ENCODE assay signal across 9 cellular contexts in the genomic region with DNA sequence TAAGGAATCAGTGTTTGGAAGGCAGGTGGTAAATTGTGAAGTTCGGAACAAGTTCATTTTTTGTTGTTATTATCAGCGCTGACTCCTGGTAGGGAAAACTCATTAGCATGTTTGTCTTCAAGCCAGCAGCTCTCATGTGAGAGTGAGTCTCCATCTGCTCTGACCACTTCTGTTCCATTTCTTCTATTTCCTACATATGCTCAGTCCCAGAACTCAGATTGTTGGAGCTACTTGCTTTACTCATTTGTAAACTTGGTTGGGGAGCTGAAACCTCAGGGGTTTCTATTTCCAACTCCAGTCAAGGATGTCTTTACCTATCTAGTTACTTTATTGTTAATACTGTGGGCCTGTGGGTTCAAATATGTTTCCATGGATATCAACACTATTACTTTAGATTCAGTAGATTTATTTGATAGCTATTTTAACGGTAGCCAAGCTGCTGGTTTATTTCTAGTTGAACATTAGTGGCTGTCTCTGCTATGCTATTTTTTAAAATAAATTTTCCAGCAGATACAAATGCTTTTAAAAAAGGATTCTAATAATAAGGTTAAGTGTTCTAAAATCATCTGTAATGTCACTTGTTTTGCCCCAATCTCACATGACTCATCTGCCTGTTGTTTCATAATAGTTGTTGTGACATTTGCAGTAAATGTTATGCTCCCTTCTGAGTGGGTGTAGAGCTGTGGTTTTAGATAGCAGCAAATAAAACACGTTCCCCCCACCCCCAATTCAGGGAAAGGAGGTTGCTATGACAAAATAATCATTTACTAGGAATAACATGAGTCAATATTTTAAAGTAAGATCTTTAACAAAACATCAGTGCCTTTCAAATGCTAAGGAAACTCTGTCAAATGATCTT.
DNase-seq lines count a peak whose midpoint lies in the region; ATAC-seq and TF ChIP-seq lines count a peak whose summit lies in the region.
"Had no signal": no experiment of that assay in that cellular context is flagged by ENCODE, and none has a peak within 500 bp of the region (broad histone marks: within the 10 kb centered on the region; RNA-seq: fewer than 3 reads in every experiment).

No MANE protein-coding gene starts in this region.

- no peak overlapping the region for H2BK120ac ChIP-seq in mesendoderm (ENCODE audit: low read depth, low read length)

- peaks cover 18% of the 10 kb centered on the region for H3K4me1 Mint-ChIP-seq in activated naive CD8-positive, alpha-beta T cell treated with anti-CD3 and anti-CD28 coated beads, Interleukin-2, amount 50 U/mL, for 24 hours

- no peak overlapping the region for H3K9ac ChIP-seq in mesendoderm (ENCODE audit: low read length)

- ATAC-seq in Right ventricle myocardium superior (ENCODE audit: poor library complexity) (peak; percentile 58), upper lobe of right lung (peak; percentile 78), HG03460 (IDR thresholded peaks at IDR 0.05; ENCODE audit: unreplicated experiment) (no peak)
- ATAC-seq in activated naive CD8-positive, alpha-beta T cell treated with anti-CD3 and anti-CD28 coated beads, Interleukin-2, amount 50 U/mL, for 24 hours = peak; percentile 67

- H3K4ac ChIP-seq in mesendoderm (ENCODE audit: low read depth, low read length) = no peak overlapping the region

- no peak overlapping the region for H3K23ac ChIP-seq in mesendoderm (ENCODE audit: low read length)

- H3K4me2 ChIP-seq in mesendoderm (ENCODE audit: low read length) = no peak overlapping the region

- no peaks in the 10 kb centered on the region for H3K9me3 Mint-ChIP-seq in activated naive CD8-positive, alpha-beta T cell treated with anti-CD3 and anti-CD28 coated beads, Interleukin-2, amount 50 U/mL, for 24 hours

- no peak overlapping the region for H3K4me3 Mint-ChIP-seq in activated naive CD8-positive, alpha-beta T cell treated with anti-CD3 and anti-CD28 coated beads, Interleukin-2, amount 50 U/mL, for 24 hours

- no peak overlapping the region for H2BK5ac ChIP-seq in mesendoderm (ENCODE audit: low read length)

- no peaks in the 10 kb centered on the region for H3K9me3 ChIP-seq in right atrium auricular region
- no peaks in the 10 kb centered on the region for H3K9me3 ChIP-seq in upper lobe of right lung

- H3K27ac ChIP-seq in right atrium auricular region (peak overlapping the region in 1 of 2 donors; percentile 26), upper lobe of right lung (peak overlapping the region; percentile 61), mesendoderm (ENCODE audit: low read depth, low read length) (no peak overlapping the region)

- H3K4me1 ChIP-seq in right atrium auricular region (peaks cover 0 to 20% of the 10 kb centered on the region in 2 donors), upper lobe of right lung (no peaks in the 10 kb centered on the region), mesendoderm (ENCODE audit: control insufficient read depth, low read depth, low read length) (no peaks in the 10 kb centered on the region)

- H3K27me3 Mint-ChIP-seq in activated naive CD8-positive, alpha-beta T cell treated with anti-CD3 and anti-CD28 coated beads, Interleukin-2, amount 50 U/mL, for 24 hours = no peaks in the 10 kb centered on the region

- no peak overlapping the region for H4K5ac ChIP-seq in mesendoderm (ENCODE audit: low read length)

- no peak for TF ChIP-seq CTCF in right atrium auricular region (IDR thresholded peaks at IDR 0.05)
- no peak for TF ChIP-seq CTCF in upper lobe of right lung (IDR thresholded peaks at IDR 0.05)

- no peak for DNase-seq in Right ventricle myocardium superior
- DNase-seq in right atrium auricular region (ENCODE audit: low spot score) = no peak
- DNase-seq in activated naive CD8-positive, alpha-beta T cell treated with anti-CD3 and anti-CD28 coated beads, Interleukin-2, amount 50 U/mL, for 24 hours = peak; percentile 8
- DNase-seq in kidney glomerular epithelial cell (lab: John Stamatoyannopoulos, UW) = peak; percentile 35
- DNase-seq in upper lobe of right lung = no peak
- DNase-seq in NCI-H1092 treated with DMSO at 0.1 percent for 48 hours (lab: John Stamatoyannopoulos, UW) = no peak
- no peak for DNase-seq in mesendoderm
- DNase-seq: NCI-H2107 had no signal

- H2BK15ac ChIP-seq in mesendoderm (replicated peaks; ENCODE audit: low read depth) = no peak overlapping the region

- no peaks in the 10 kb centered on the region for H3K79me2 ChIP-seq in mesendoderm (ENCODE audit: control insufficient read depth, insufficient read depth, low read length)

- H3K56ac ChIP-seq in mesendoderm (ENCODE audit: low read length) = no peak overlapping the region

- H3K79me1 ChIP-seq in mesendoderm (ENCODE audit: low read length) = no peaks in the 10 kb centered on the region

- H3K4me3 ChIP-seq in right atrium auricular region (no peak overlapping the region), upper lobe of right lung (no peak overlapping the region), mesendoderm (ENCODE audit: low read length) (no peak overlapping the region)

- H3K27ac Mint-ChIP-seq in activated naive CD8-positive, alpha-beta T cell treated with anti-CD3 and anti-CD28 coated beads, Interleukin-2, amount 50 U/mL, for 24 hours = peak overlapping the region; percentile 65

- no peaks in the 10 kb centered on the region for H3K27me3 ChIP-seq in right atrium auricular region
- H3K27me3 ChIP-seq in upper lobe of right lung = no peaks in the 10 kb centered on the region
- no peaks in the 10 kb centered on the region for H3K27me3 ChIP-seq in mesendoderm (ENCODE audit: insufficient read depth, low read length, poor library complexity)

- intact Hi-C loops in Right ventricle myocardium superior (cut with DNase I) (no loop called here), upper lobe of right lung (cut with DNase I) (no loop called here)

- H3K36me3 Mint-ChIP-seq in activated naive CD8-positive, alpha-beta T cell treated with anti-CD3 and anti-CD28 coated beads, Interleukin-2, amount 50 U/mL, for 24 hours (ENCODE audit: low read depth) = no peaks in the 10 kb centered on the region

- no peak overlapping the region for H2AK5ac ChIP-seq in mesendoderm (ENCODE audit: low read length)

- WGBS in mesendoderm (ENCODE audit: extremely low coverage, insufficient coverage, low lambda C conversion rate) = no CpG with 5 or more reads among the region's 4 CpGs

- no peak overlapping the region for H3K18ac ChIP-seq in mesendoderm (ENCODE audit: low read length)

- no peak overlapping the region for H4K8ac ChIP-seq in mesendoderm (ENCODE audit: low read depth, low read length)

- H3K36me3 ChIP-seq in right atrium auricular region (no peaks in the 10 kb centered on the region), upper lobe of right lung (no peaks in the 10 kb centered on the region), mesendoderm (ENCODE audit: control insufficient read depth, insufficient read depth, low read length) (no peaks in the 10 kb centered on the region)

Comparison
In these comparisons a context has a peak if more than half of its experiments do, and no peak if none do; other contexts are left out.
1. DNase-seq: peak in activated naive CD8-positive, alpha-beta T cell treated with anti-CD3 and anti-CD28 coated beads, Interleukin-2, amount 50 U/mL, for 24 hours (single experiment) and kidney glomerular epithelial cell (single experiment); none in Right ventricle myocardium superior (single experiment), right atrium auricular region (single experiment), upper lobe of right lung (single experiment), NCI-H1092 treated with DMSO at 0.1 percent for 48 hours (single experiment) and mesendoderm (single experiment).